8 cellular contexts compared by ENCODE assay signal in the genomic region with DNA sequence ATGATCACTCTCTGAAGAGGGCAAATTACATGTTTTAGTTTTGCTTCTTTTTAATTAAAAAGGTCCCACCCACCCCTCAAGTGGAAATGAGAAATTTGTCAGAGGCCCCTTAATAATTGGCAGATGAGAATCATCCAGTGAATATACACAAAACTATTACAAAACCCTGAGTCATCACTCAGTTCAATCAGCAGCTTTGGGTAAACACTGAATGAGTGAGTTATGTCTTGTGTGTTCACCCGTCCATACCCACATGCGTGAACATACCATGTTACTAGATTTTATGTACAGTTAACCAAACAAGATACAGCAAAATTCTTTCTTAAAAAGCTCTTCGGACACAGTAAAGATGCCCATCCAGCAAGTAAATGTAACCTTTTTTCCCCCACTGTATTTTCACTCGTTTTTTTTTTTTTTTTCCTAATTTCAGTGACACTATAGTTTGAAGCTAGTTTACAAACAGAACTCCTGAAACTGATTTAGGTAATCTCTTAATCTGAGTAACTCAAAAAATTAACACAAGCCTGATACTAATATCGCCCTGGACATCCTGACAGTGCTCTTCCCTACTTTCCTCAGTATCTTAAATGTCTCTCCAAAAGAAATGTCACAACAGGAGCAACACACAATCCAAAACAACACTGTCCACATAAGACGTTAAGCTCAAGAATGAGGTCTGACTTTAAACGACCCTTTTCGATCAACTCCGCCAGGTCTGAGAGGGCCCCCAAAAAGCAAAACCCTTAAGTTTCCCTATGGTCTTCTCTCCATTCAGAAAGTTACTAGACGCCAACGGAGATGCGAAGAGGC. TPM values are rescaled to one million over a fixed set of nuclear protein-coding genes. Genes with fewer than 3 reads are reported as not detected.
DNase-seq lines count a peak whose midpoint lies in the region; ATAC-seq, FAIRE-seq and TF ChIP-seq lines count a peak whose summit lies in the region.

No MANE protein-coding gene starts in this region.

- TSS peak; percentile 21 for BruUV-seq in PC-9 (replicated peaks; lab: Mats Ljungman, UMichigan)

- peaks cover 25% of the 10 kb centered on the region for H3K4me1 ChIP-seq in PC-9 (replicated peaks; ENCODE audit: insufficient read depth)

- peak overlapping the region; percentile 89 for H3K4me3 Mint-ChIP-seq in activated T-cell treated with anti-CD3 and anti-CD28 coated beads, Interleukin-2, amount 50 U/mL, for 24 hours

- ATAC-seq in HG03469 (IDR thresholded peaks at IDR 0.05; ENCODE audit: unreplicated experiment) (peak; percentile 30), HG02588 (IDR thresholded peaks at IDR 0.05; ENCODE audit: unreplicated experiment) (no peak)

- peaks cover 18% of the 10 kb centered on the region for H3K36me3 Mint-ChIP-seq in activated T-cell treated with anti-CD3 and anti-CD28 coated beads, Interleukin-2, amount 50 U/mL, for 24 hours (ENCODE audit: low read depth)

- H3K79me2 ChIP-seq in PC-9 (ENCODE audit: low read depth): peaks cover 70% of the 10 kb centered on the region

- TF ChIP-seq CTCF in PC-9 (conservative IDR thresholded peaks at IDR 0.05) (no peak), bronchial epithelial cell (IDR thresholded peaks at IDR 0.05; ENCODE audit: insufficient read depth, low read length, severe bottlenecking) (no peak)

- no peaks in the 10 kb centered on the region for H3K9me3 Mint-ChIP-seq in activated T-cell treated with anti-CD3 and anti-CD28 coated beads, Interleukin-2, amount 50 U/mL, for 24 hours

- H3K4me3 ChIP-seq in PC-9: peak overlapping the region; percentile 79
- peak overlapping the region; percentile 54 for H3K4me3 ChIP-seq in bronchial epithelial cell (ENCODE audit: low read depth, low read length)

- H3K4me1 Mint-ChIP-seq in activated T-cell treated with anti-CD3 and anti-CD28 coated beads, Interleukin-2, amount 50 U/mL, for 24 hours (ENCODE audit: low read depth): peaks cover 50% of the 10 kb centered on the region

- FAIRE-seq in bronchial epithelial cell (lab: Jason Lieb, UNC): no peak

- H3K27me3 Mint-ChIP-seq in activated T-cell treated with anti-CD3 and anti-CD28 coated beads, Interleukin-2, amount 50 U/mL, for 24 hours: no peaks in the 10 kb centered on the region

- DNase-seq in activated T-cell treated with anti-CD3 and anti-CD28 coated beads, Interleukin-2, amount 50 U/mL, for 24 hours: no peak
- DNase-seq in activated T-cell treated with anti-CD3 and anti-CD28 coated beads for 4 hours (no peak), PC-9 (peak in 1 of 2 experiments; percentile 91), bronchial epithelial cell (ENCODE audit: low read depth) (peak; percentile 95), left kidney (ENCODE audit: low read depth, low spot score) (peak; percentile 72), stromal cell of bone marrow (ENCODE audit: low read depth) (peak; percentile 78)

- no peaks in the 10 kb centered on the region for H3K9me2 ChIP-seq in PC-9 (ENCODE audit: insufficient read depth)

- H3K4me2 ChIP-seq in PC-9: peak overlapping the region; percentile 94

- peak overlapping the region; percentile 57 for H3K27ac ChIP-seq in PC-9

- H3K36me3 ChIP-seq in PC-9 (ENCODE audit: low read depth) (0 out of 2 replicates have a peak, but pooled peaks cover under 1% of the 10 kb centered on the region), bronchial epithelial cell (ENCODE audit: control insufficient read depth, insufficient read depth, low read length) (peaks cover 1% of the 10 kb centered on the region)

- intact Hi-C loops in PC-9 (cut with micrococcal nuclease; ENCODE audit: unreplicated experiment): loop anchor here (5.0 kb wide), 1 partner anchor 133 kb away; no protein-coding TSS in a partner anchor

- peak overlapping the region; percentile 80; the same call in 1 of the 2 replicates for H2AFZ ChIP-seq in PC-9

- H3K9me3 ChIP-seq in PC-9 (ENCODE audit: insufficient read depth, low read depth): no peaks in the 10 kb centered on the region

- POLR2A ChIA-PET in PC-9 (lab: Charles Lee; ENCODE audit: unreplicated experiment): interaction anchor here (0.6 to 1.1 kb wide), 4 partner anchors 8 to 590 kb away, joined by 3 to 8 read pairs (median 4); no protein-coding TSS in a partner anchor

- H3K27me3 ChIP-seq in PC-9 (ENCODE audit: insufficient read depth, low read depth) (no peaks in the 10 kb centered on the region), bronchial epithelial cell (ENCODE audit: control insufficient read depth, insufficient read depth, low read length) (no peaks in the 10 kb centered on the region)

- CTCF ChIA-PET in PC-9 (lab: Charles Lee): interaction anchor here (0.6 to 0.7 kb wide), 3 partner anchors 11 to 1030 kb away, joined by 3 to 5 read pairs (median 3); no protein-coding TSS in a partner anchor

- peaks cover 11% of the 10 kb centered on the region; the same call in 1 of the 2 replicates for H3F3A ChIP-seq in PC-9 (ENCODE audit: insufficient read depth, low read depth)

- H3K27ac Mint-ChIP-seq in activated T-cell treated with anti-CD3 and anti-CD28 coated beads, Interleukin-2, amount 50 U/mL, for 24 hours: peak overlapping the region; percentile 91

- peaks cover 44% of the 10 kb centered on the region for H4K20me1 ChIP-seq in PC-9 (ENCODE audit: insufficient read depth)

RNA-seq across cellular contexts. Expression of a gene that starts 1.3 kb away (rescaled TPM):
- 58.3 and 99.5 TPM in 2 replicates for total RNA-seq in PC-9 (2021)
- total RNA-seq in bronchial epithelial cell: 31.3 and 39.8 TPM in 2 replicates

Comparison
In these comparisons a context has a peak if more than half of its experiments do, and no peak if none do; other contexts are left out.
1. DNase-seq: peak in bronchial epithelial cell (single experiment), left kidney (single experiment) and stromal cell of bone marrow (single experiment); none in activated T-cell treated with anti-CD3 and anti-CD28 coated beads, Interleukin-2, amount 50 U/mL, for 24 hours (single experiment) and activated T-cell treated with anti-CD3 and anti-CD28 coated beads for 4 hours (single experiment).